Comparison of ENCODE assay signal across 1 cellular context in genomic region chr1:2466834-2467554, GRCh38.
TF ChIP-seq lines count a peak whose summit lies in the region.

No MANE protein-coding gene starts in this region.

TF ChIP-seq in A549, 52 proteins besides CTCF, POLR2A, EP300 and RAD21 (continued from another document):
- TF ChIP-seq HOXA7 (CRISPR knock-in tag; IDR thresholded peaks at IDR 0.05) = no peak
- TF ChIP-seq RFX5 (IDR thresholded peaks at IDR 0.05) = no peak
- TF ChIP-seq MAX (IDR thresholded peaks at IDR 0.05) = no peak
- TF ChIP-seq HEYL (CRISPR knock-in tag; IDR thresholded peaks at IDR 0.05) = no peak
- TF ChIP-seq TP53 (CRISPR knock-in tag; IDR thresholded peaks at IDR 0.05) = no peak
